Comparison of ENCODE assay signal across 1 cellular context in genomic region chr6:167856999-167857660, GRCh38.
TF ChIP-seq lines count a peak whose summit lies in the region.

No MANE protein-coding gene starts in this region.

TF ChIP-seq in GM12878, 131 proteins besides CTCF, POLR2A, EP300 and RAD21 (continued from another document):
- TF ChIP-seq CREM (IDR thresholded peaks at IDR 0.05; ENCODE audit: low read depth), result peak; percentile 61
- no peak for TF ChIP-seq KDM1A (IDR thresholded peaks at IDR 0.05; ENCODE audit: borderline replicate concordance)
- TF ChIP-seq TAF1 (IDR thresholded peaks at IDR 0.05; ENCODE audit: borderline replicate concordance, low read depth, low read length), result no peak
- TF ChIP-seq EED (IDR thresholded peaks at IDR 0.05; ENCODE audit: low read depth), result 0 out of 2 replicates have a peak, but pooled peaks have one; percentile 29
- TF ChIP-seq CREB1 (IDR thresholded peaks at IDR 0.05; ENCODE audit: low read depth), result peak; percentile 30; the same call in 1 of the 2 replicates
- TF ChIP-seq FOXM1 (IDR thresholded peaks at IDR 0.05; ENCODE audit: low read depth, low read length), result 0 out of 2 replicates have a peak, but pooled peaks have one; percentile 25
- TF ChIP-seq RCOR1 (conservative IDR thresholded peaks at IDR 0.05; ENCODE audit: low read depth, low read length), result no peak
- peak; percentile 45 for TF ChIP-seq JUNB (IDR thresholded peaks at IDR 0.05)
- no peak for TF ChIP-seq E4F1 (IDR thresholded peaks at IDR 0.05; ENCODE audit: borderline replicate concordance, partially characterized antibody)
- no peak for TF ChIP-seq ZNF687 (IDR thresholded peaks at IDR 0.05)
- TF ChIP-seq NFIC (IDR thresholded peaks at IDR 0.05; ENCODE audit: low read depth, low read length), result peak; percentile 63; the same call in 1 of the 2 replicates
- peak; percentile 62; the same call in 1 of the 2 replicates for TF ChIP-seq ATF7 (IDR thresholded peaks at IDR 0.05; ENCODE audit: low read depth)
